33 cellular contexts compared by ENCODE assay signal in the genomic region with DNA sequence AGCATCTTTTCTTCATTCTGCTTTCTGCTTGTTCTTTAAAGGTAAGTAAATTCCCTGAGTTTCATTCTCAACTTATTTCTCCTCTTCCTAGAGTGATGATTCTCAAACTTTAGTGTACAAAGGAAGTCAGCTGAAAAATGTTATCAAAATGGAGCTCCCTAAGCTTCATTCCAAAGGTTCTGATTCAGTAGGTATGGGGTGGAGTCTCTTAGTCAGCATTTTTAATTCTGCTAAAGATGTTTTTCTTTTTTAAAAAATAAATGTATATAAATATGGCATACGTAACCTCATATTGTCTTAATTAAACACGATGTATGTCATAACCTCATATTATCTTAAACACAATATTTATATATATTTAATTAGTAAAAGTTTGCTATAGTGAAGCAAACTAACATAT. TPM values are rescaled to one million over a fixed set of nuclear protein-coding genes. Genes with fewer than 3 reads are reported as not detected.
"Had no signal": no experiment of that assay in that cellular context is flagged by ENCODE, and none has a peak within 500 bp of the region (broad histone marks: within the 10 kb centered on the region; RNA-seq: fewer than 3 reads in every experiment).

No MANE protein-coding gene starts in this region.

- H3K27me3 ChIP-seq: brain microvascular endothelial cell, Peyer's patch, SJSA1 had no signal

- H3K4me3 ChIP-seq: Peyer's patch, SJSA1 had no signal

- H3K4me2 ChIP-seq: SK-N-SH had no signal

- H3K9me3 ChIP-seq: Peyer's patch, SJSA1, SK-N-SH had no signal

- H3K36me3 ChIP-seq: brain microvascular endothelial cell, Peyer's patch, SJSA1 had no signal

- H3K9me2 ChIP-seq: SK-N-SH had no signal

- H3K4me1 Mint-ChIP-seq: activated B cell treated with CpG ODN at 0.5 μM for 24 hours had no signal

- H3K9ac ChIP-seq: SK-N-SH had no signal

- H3K4me1 ChIP-seq: Peyer's patch, SJSA1 had no signal

- DNase-seq: activated B cell treated with CpG ODN at 0.5 μM for 24 hours; activated CD4-positive, alpha-beta memory T cell treated with anti-CD3 and anti-CD28 coated beads for 36 hours; activated CD4-positive, alpha-beta T cell treated with anti-CD3 and anti-CD28 coated beads for 4 hours; activated CD4-positive, alpha-beta T cell treated with anti-CD3 and anti-CD28 coated beads, Interleukin-2, amount 50 U/mL, for 1 hour; activated CD4-positive, CD25-positive, alpha-beta regulatory T cell treated with anti-CD3 and anti-CD28 coated beads, Interleukin-2, amount 50 U/mL, for 72 hours; activated CD8-positive, alpha-beta memory T cell treated with anti-CD3 and anti-CD28 coated beads, Interleukin-2, amount 50 U/mL, for 4 hours; activated gamma-delta T cell treated with Interleukin-2 at 50 U/mL for 16 hours; activated naive CD4-positive, alpha-beta T cell treated with anti-CD3 and anti-CD28 coated beads for 36 hours; activated T-cell treated with anti-CD3 and anti-CD28 coated beads for 4 hours; activated T-cell treated with anti-CD3 and anti-CD28 coated beads, Interleukin-2, amount 50 U/mL, for 4 hours; amniotic stem cell; aorta; brain microvascular endothelial cell; KG1; NCI-H1092 treated with DMSO at 0.1 percent for 48 hours; NCI-H1417; NCI-H146; NCI-H187; NCI-H2029 treated with DMSO at 0.1 percent for 48 hours; NCI-H2107; NCI-H2171; NCI-H345; NCI-H524 treated with DMSO at 0.1 percent for 48 hours; Peyer's patch; RPMI8226; SHP77 treated with DMSO at 0.1 percent for 48 hours; SK-N-SH; T-helper 2 cell; T-helper 9 cell had no signal

- H3K27ac ChIP-seq: brain microvascular endothelial cell, Peyer's patch, SJSA1, VCaP had no signal

- ATAC-seq: activated naive CD4-positive, alpha-beta T cell treated with anti-CD3 and anti-CD28 coated beads, Interleukin-2, amount 50 U/mL, for 72 hours; activated T-cell treated with anti-CD3 and anti-CD28 coated beads, Interleukin-2, amount 50 U/mL, for 4 hours had no signal

- H3K4me3 Mint-ChIP-seq: activated B cell treated with CpG ODN at 0.5 μM for 24 hours; activated CD4-positive, alpha-beta memory T cell treated with anti-CD3 and anti-CD28 coated beads for 36 hours; activated naive CD4-positive, alpha-beta T cell treated with anti-CD3 and anti-CD28 coated beads for 36 hours; activated T-cell treated with anti-CD3 and anti-CD28 coated beads, Interleukin-2, amount 50 U/mL, for 4 hours; activated T-helper 1 cell treated with anti-CD3 and anti-CD28 coated beads, Interleukin-12 subunit alpha, Interleukin-12 subunit beta, Interleukin-2, Interleukin-4 antibody, amounts not matched to agents 30 ng/mL and 10 ng/mL and 1 ng/mL, durations not matched to agents 14 hours and 24 hours and 36 hours had no signal

- H3K36me3 Mint-ChIP-seq: activated CD4-positive, alpha-beta memory T cell treated with anti-CD3 and anti-CD28 coated beads for 36 hours; activated naive CD4-positive, alpha-beta T cell treated with anti-CD3 and anti-CD28 coated beads, Interleukin-2, amount 50 U/mL, for 72 hours had no signal

- H3K27ac Mint-ChIP-seq: activated B cell treated with CpG ODN at 0.5 μM for 24 hours; activated CD4-positive, alpha-beta memory T cell treated with anti-CD3 and anti-CD28 coated beads for 36 hours; activated naive CD4-positive, alpha-beta T cell treated with anti-CD3 and anti-CD28 coated beads for 36 hours; activated naive CD4-positive, alpha-beta T cell treated with anti-CD3 and anti-CD28 coated beads, Interleukin-2, amount 50 U/mL, for 72 hours; activated T-helper 1 cell treated with anti-CD3 and anti-CD28 coated beads, Interleukin-12 subunit alpha, Interleukin-12 subunit beta, Interleukin-2, Interleukin-4 antibody, amounts not matched to agents 30 ng/mL and 10 ng/mL and 1 ng/mL, durations not matched to agents 14 hours and 24 hours and 36 hours had no signal

- H3K9me3 Mint-ChIP-seq: activated B cell treated with CpG ODN at 0.5 μM for 24 hours; activated CD4-positive, alpha-beta memory T cell treated with anti-CD3 and anti-CD28 coated beads for 36 hours; activated naive CD4-positive, alpha-beta T cell treated with anti-CD3 and anti-CD28 coated beads for 36 hours; activated naive CD4-positive, alpha-beta T cell treated with anti-CD3 and anti-CD28 coated beads, Interleukin-2, amount 50 U/mL, for 72 hours; activated T-cell treated with anti-CD3 and anti-CD28 coated beads, Interleukin-2, amount 50 U/mL, for 4 hours; activated T-helper 1 cell treated with anti-CD3 and anti-CD28 coated beads, Interleukin-12 subunit alpha, Interleukin-12 subunit beta, Interleukin-2, Interleukin-4 antibody, amounts not matched to agents 30 ng/mL and 10 ng/mL and 1 ng/mL, durations not matched to agents 14 hours and 24 hours and 36 hours had no signal

RNA-seq across cellular contexts. Expression of a gene that starts 3.1 kb away (rescaled TPM):
- total RNA-seq: activated B cell treated with CpG ODN at 0.5 μM for 24 hours; activated CD4-positive, alpha-beta memory T cell treated with anti-CD3 and anti-CD28 coated beads for 36 hours; activated naive CD4-positive, alpha-beta T cell treated with anti-CD3 and anti-CD28 coated beads for 36 hours; activated naive CD4-positive, alpha-beta T cell treated with anti-CD3 and anti-CD28 coated beads, Interleukin-2, amount 50 U/mL, for 72 hours; activated T-cell treated with anti-CD3 and anti-CD28 coated beads, Interleukin-2, amount 50 U/mL, for 4 hours; activated T-helper 1 cell treated with anti-CD3 and anti-CD28 coated beads, Interleukin-12 subunit alpha, Interleukin-12 subunit beta, Interleukin-2, Interleukin-4 antibody, amounts not matched to agents 30 ng/mL and 10 ng/mL and 1 ng/mL, durations not matched to agents 14 hours and 24 hours and 36 hours; SJSA1 had no signal
